ENCODE assay signal across 29 cellular contexts in the genomic region with DNA sequence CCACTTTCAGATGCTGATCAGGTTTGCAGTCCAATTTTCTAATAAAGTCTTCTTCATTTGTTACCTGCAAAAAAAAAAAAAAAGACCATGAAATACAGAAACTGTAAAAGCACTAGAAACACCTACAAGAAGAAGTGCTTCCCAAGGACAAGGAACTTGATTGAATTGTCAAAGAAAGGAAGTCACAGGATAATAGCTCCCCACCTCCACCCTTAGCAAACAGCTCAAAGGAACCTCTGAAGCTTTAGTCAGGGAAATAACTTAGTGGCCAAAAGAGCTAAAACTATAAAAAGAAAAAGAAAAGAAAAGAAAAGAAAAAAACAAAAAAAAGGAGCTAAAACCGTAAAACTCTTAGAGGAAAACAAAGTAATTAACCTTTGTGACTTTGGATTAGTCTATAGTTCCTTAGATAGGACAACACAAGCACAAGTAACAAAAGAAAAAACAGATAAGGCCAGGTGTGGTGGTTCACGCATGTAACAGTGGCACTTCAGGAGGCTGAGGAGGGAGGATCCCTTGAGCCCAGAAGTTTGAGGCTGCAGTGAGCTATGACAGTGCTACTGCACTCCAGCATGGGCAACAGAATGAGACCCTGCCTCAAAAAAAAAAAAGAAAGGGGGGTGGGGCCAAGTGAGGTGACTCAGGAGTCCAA.
"Had no signal": no experiment of that assay in that cellular context is flagged by ENCODE, and none has a peak within 500 bp of the region (broad histone marks: within the 10 kb centered on the region; RNA-seq: fewer than 3 reads in every experiment).

No MANE protein-coding gene starts in this region.

- H3K27ac ChIP-seq: ascending aorta, breast epithelium, colonic mucosa, gastrocnemius medialis, heart left ventricle had no signal

- H3K27ac Mint-ChIP-seq: activated CD4-positive, alpha-beta memory T cell treated with anti-CD3 and anti-CD28 coated beads for 36 hours; activated CD4-positive, alpha-beta T cell treated with anti-CD3 and anti-CD28 coated beads for 36 hours; activated CD4-positive, alpha-beta T cell treated with anti-CD3 and anti-CD28 coated beads, Interleukin-2, amount 10 ng/mL, durations not matched to agents 24 days and 14 days; activated CD8-positive, alpha-beta memory T cell treated with anti-CD3 and anti-CD28 coated beads, Interleukin-2, amount 10 ng/mL, durations not matched to agents 7 days and 5 days; activated CD8-positive, alpha-beta T cell treated with anti-CD3 and anti-CD28 coated beads, Interleukin-2, amount 10 ng/mL, durations not matched to agents 7 days and 5 days; activated naive CD8-positive, alpha-beta T cell; activated T-helper 17 cell treated with anti-CD3 and anti-CD28 coated beads, Interleukin-2, amount 50 U/mL, for 72 hours; brain had no signal

- H3K9me3 ChIP-seq: ascending aorta, breast epithelium, colonic mucosa, gastrocnemius medialis, heart left ventricle had no signal

- H3K4me3 ChIP-seq: ascending aorta, breast epithelium, cardiac muscle cell, colonic mucosa, gastrocnemius medialis, heart left ventricle had no signal

- DNase-seq: activated CD4-positive, alpha-beta memory T cell treated with anti-CD3 and anti-CD28 coated beads for 36 hours; activated CD4-positive, alpha-beta T cell treated with anti-CD3 and anti-CD28 coated beads for 36 hours; activated CD4-positive, alpha-beta T cell treated with anti-CD3 and anti-CD28 coated beads, Interleukin-2, amount 10 ng/mL, durations not matched to agents 24 days and 14 days; activated CD4-positive, CD25-positive, alpha-beta regulatory T cell; activated CD4-positive, CD25-positive, alpha-beta regulatory T cell treated with anti-CD3 and anti-CD28 coated beads, Interleukin-2, amount 50 U/mL, for 72 hours; activated CD8-positive, alpha-beta memory T cell treated with anti-CD3 and anti-CD28 coated beads, Interleukin-2, amount 10 ng/mL, durations not matched to agents 7 days and 5 days; activated CD8-positive, alpha-beta memory T cell treated with anti-CD3 and anti-CD28 coated beads, Interleukin-2, amount 50 U/mL, for 4 hours; activated CD8-positive, alpha-beta T cell treated with anti-CD3 and anti-CD28 coated beads, Interleukin-2, amount 10 ng/mL, durations not matched to agents 7 days and 5 days; activated effector memory CD4-positive, alpha-beta T cell treated with Interleukin-2 at 50 U/mL for 16 hours; activated gamma-delta T cell treated with Interleukin-2 at 50 U/mL for 16 hours; activated naive CD4-positive, alpha-beta T cell treated with anti-CD3 and anti-CD28 coated beads, Interleukin-2, amount 50 U/mL, for 16 hours; activated naive CD4-positive, alpha-beta T cell treated with Interleukin-2 at 50 U/mL for 16 hours; activated T-cell treated with anti-CD3 and anti-CD28 coated beads, Interleukin-2, amount 50 U/mL, for 1 hour; central memory CD4-positive, alpha-beta T cell; cerebellar nuclear complex; colonic mucosa; effector CD8-positive, alpha-beta T cell; foreskin fibroblast; gastrocnemius medialis; glutamatergic neuron; heart left ventricle; T-helper 2 cell had no signal

- ATAC-seq: activated CD4-positive, alpha-beta T cell treated with anti-CD3 and anti-CD28 coated beads for 36 hours; activated CD8-positive, alpha-beta memory T cell treated with anti-CD3 and anti-CD28 coated beads, Interleukin-2, amount 10 ng/mL, durations not matched to agents 7 days and 5 days; activated CD8-positive, alpha-beta T cell treated with anti-CD3 and anti-CD28 coated beads, Interleukin-2, amount 10 ng/mL, durations not matched to agents 7 days and 5 days; activated T-helper 17 cell treated with anti-CD3 and anti-CD28 coated beads, Interleukin-2, amount 50 U/mL, for 72 hours; esophagus mucosa; gastrocnemius medialis; heart left ventricle had no signal

- H3K36me3 ChIP-seq: breast epithelium, colonic mucosa had no signal

- H3K4me1 ChIP-seq: breast epithelium, colonic mucosa had no signal

- H3K27me3 ChIP-seq: ascending aorta, breast epithelium, cardiac muscle cell, colonic mucosa, gastrocnemius medialis, heart left ventricle had no signal

- H3K4me3 Mint-ChIP-seq: activated CD4-positive, alpha-beta memory T cell treated with anti-CD3 and anti-CD28 coated beads for 36 hours; activated CD4-positive, alpha-beta T cell treated with anti-CD3 and anti-CD28 coated beads for 36 hours; activated CD4-positive, alpha-beta T cell treated with anti-CD3 and anti-CD28 coated beads, Interleukin-2, amount 10 ng/mL, durations not matched to agents 24 days and 14 days; activated CD8-positive, alpha-beta memory T cell treated with anti-CD3 and anti-CD28 coated beads, Interleukin-2, amount 10 ng/mL, durations not matched to agents 7 days and 5 days; activated CD8-positive, alpha-beta T cell treated with anti-CD3 and anti-CD28 coated beads, Interleukin-2, amount 10 ng/mL, durations not matched to agents 7 days and 5 days; activated naive CD8-positive, alpha-beta T cell; activated T-helper 17 cell treated with anti-CD3 and anti-CD28 coated beads, Interleukin-2, amount 50 U/mL, for 72 hours; brain had no signal

- H3K9me3 Mint-ChIP-seq: activated CD4-positive, alpha-beta memory T cell treated with anti-CD3 and anti-CD28 coated beads for 36 hours; activated CD4-positive, alpha-beta T cell treated with anti-CD3 and anti-CD28 coated beads, Interleukin-2, amount 10 ng/mL, durations not matched to agents 24 days and 14 days; activated T-helper 17 cell treated with anti-CD3 and anti-CD28 coated beads, Interleukin-2, amount 50 U/mL, for 72 hours; brain had no signal

- H3K4me1 Mint-ChIP-seq: activated CD4-positive, alpha-beta T cell treated with anti-CD3 and anti-CD28 coated beads for 36 hours; activated CD4-positive, alpha-beta T cell treated with anti-CD3 and anti-CD28 coated beads, Interleukin-2, amount 10 ng/mL, durations not matched to agents 24 days and 14 days had no signal

- H3K27me3 Mint-ChIP-seq: activated CD4-positive, alpha-beta memory T cell treated with anti-CD3 and anti-CD28 coated beads for 36 hours; activated CD4-positive, alpha-beta T cell treated with anti-CD3 and anti-CD28 coated beads for 36 hours; activated CD4-positive, alpha-beta T cell treated with anti-CD3 and anti-CD28 coated beads, Interleukin-2, amount 10 ng/mL, durations not matched to agents 24 days and 14 days; activated CD8-positive, alpha-beta memory T cell treated with anti-CD3 and anti-CD28 coated beads, Interleukin-2, amount 10 ng/mL, durations not matched to agents 7 days and 5 days; activated naive CD8-positive, alpha-beta T cell; activated T-helper 17 cell treated with anti-CD3 and anti-CD28 coated beads, Interleukin-2, amount 50 U/mL, for 72 hours; brain had no signal
